In genomic region chr7:18770154-18770807, GRCh38 we compare ENCODE assay signal across 14 cellular contexts.
DNase-seq lines count a peak whose midpoint lies in the region; ATAC-seq, FAIRE-seq and TF ChIP-seq lines count a peak whose summit lies in the region.
"Had no signal": no experiment of that assay in that cellular context is flagged by ENCODE, and none has a peak within 500 bp of the region (broad histone marks: within the 10 kb centered on the region; RNA-seq: fewer than 3 reads in every experiment).

No MANE protein-coding gene starts in this region.

- TF ChIP-seq CTCF in HepG2 (CRISPR knock-in tag; IDR thresholded peaks at IDR 0.05) (no peak), right lobe of liver (IDR thresholded peaks at IDR 0.05) (no peak), astrocyte of the spinal cord (IDR thresholded peaks at IDR 0.05; ENCODE audit: low read depth, low read length) (no peak), hepatocyte (IDR thresholded peaks at IDR 0.05; ENCODE audit: poor library complexity) (no peak), pancreas (IDR thresholded peaks at IDR 0.05) (no peak)

- no peak for TF ChIP-seq POLR2A in HepG2 (IDR thresholded peaks at IDR 0.05; ENCODE audit: insufficient read depth in 1 of 2, low read depth in 2 of 2, low read length in 2 of 2)
- TF ChIP-seq POLR2A in right lobe of liver (IDR thresholded peaks at IDR 0.05) = no peak

- no peak for TF ChIP-seq EP300 in HepG2 (IDR thresholded peaks at IDR 0.05; ENCODE audit: low read depth in 2 of 2, low read length in 2 of 2)
- TF ChIP-seq EP300 in HepG2 (CRISPR knock-in tag; IDR thresholded peaks at IDR 0.05; ENCODE audit: borderline replicate concordance) = no peak

- H4K20me1 ChIP-seq in HepG2 (ENCODE audit: insufficient read depth, low read length) = no peaks in the 10 kb centered on the region
- no peaks in the 10 kb centered on the region for H4K20me1 ChIP-seq in hepatocyte (ENCODE audit: insufficient read depth, poor library complexity, severe bottlenecking)

- 2% methylated on average over 7 of the region's 7 CpGs for WGBS in HepG2 (ENCODE audit: low lambda C conversion rate)
- 27% methylated on average over 7 of the region's 7 CpGs for WGBS in right lobe of liver (ENCODE audit: insufficient coverage, low coverage, low lambda C conversion rate, missing lambda C conversion rate)
- WGBS in hepatocyte (ENCODE audit: low lambda C conversion rate, missing lambda C conversion rate) = 30% methylated on average over 7 of the region's 7 CpGs
- WGBS in pancreas, 2 donors = 54 to 58% methylated on average over 7 of the region's 7 CpGs

- H3K9ac ChIP-seq in HepG2 (ENCODE audit: insufficient read depth, low read depth, low read length) = no peak overlapping the region

- H3K9me3 ChIP-seq in HepG2 (ENCODE audit: low read length) (peaks cover 39% of the 10 kb centered on the region), right lobe of liver (no peaks in the 10 kb centered on the region), hepatocyte (ENCODE audit: low read depth) (no peaks in the 10 kb centered on the region), pancreas (no peaks in the 10 kb centered on the region)
- H3K9me3 ChIP-seq: A549, thyroid gland had no signal

- CTCF ChIA-PET in HepG2 (lab: Yijun Ruan, JAX; ENCODE audit: low intra/inter-chr PET ratio, low total read pairs) = no interaction called here

- H3K4me2 ChIP-seq in HepG2 (ENCODE audit: low read depth, low read length) (no peak overlapping the region), hepatocyte (no peak overlapping the region)
- H3K4me2 ChIP-seq: A549, PC-9 had no signal

- H3K27ac ChIP-seq in HepG2 (ENCODE audit: extremely low read length, insufficient read depth, low read length) (no peak overlapping the region), right lobe of liver (no peak overlapping the region), hepatocyte (peak overlapping the region; percentile 11), pancreas (no peak overlapping the region)
- H3K27ac ChIP-seq: A549, PC-9, thyroid gland had no signal

- no peak for TF ChIP-seq RAD21 in HepG2 (CRISPR knock-in tag; IDR thresholded peaks at IDR 0.05)

- DNase-seq in HepG2 (ENCODE audit: low spot score) = no peak
- no peak for DNase-seq in right lobe of liver
- DNase-seq in astrocyte of the spinal cord (ENCODE audit: low read depth, low spot score) = peak; percentile 92
- no peak for DNase-seq in hepatocyte (ENCODE audit: low spot score)
- no peak for DNase-seq in NCI-H1105 treated with DMSO at 0.1 percent for 48 hours (lab: John Stamatoyannopoulos, UW)
- no peak for DNase-seq in DMS79 treated with DMSO at 0.1 percent for 48 hours (lab: John Stamatoyannopoulos, UW)
- no peak for DNase-seq in pancreas
- DNase-seq: DND-41, KG1, NCI-H2171, PC-9, thyroid gland had no signal

- no peak for FAIRE-seq in HepG2 (lab: Jason Lieb, UNC)
- no peak for FAIRE-seq in pancreas (lab: Jason Lieb, UNC)
- FAIRE-seq: A549 had no signal

- no TSS peak for BruUV-seq in HepG2 (replicated peaks; lab: Mats Ljungman, UMichigan)

- no peak for ATAC-seq in HepG2
- no peak for ATAC-seq in right lobe of liver
- no peak for ATAC-seq in HG02588 (IDR thresholded peaks at IDR 0.05; ENCODE audit: unreplicated experiment)
- no peak for ATAC-seq in pancreas
- ATAC-seq: A549 had no signal

- H3K36me3 ChIP-seq in HepG2 (replicated peaks in 1 of 2; ENCODE audit: control insufficient read depth in 1 of 2, insufficient read depth in 2 of 2, low read length in 2 of 2) = no peaks in the 10 kb centered on the region
- H3K36me3 ChIP-seq in right lobe of liver = no peaks in the 10 kb centered on the region
- no peaks in the 10 kb centered on the region for H3K36me3 ChIP-seq in hepatocyte (replicated peaks; ENCODE audit: insufficient read depth, low read depth)
- no peaks in the 10 kb centered on the region for H3K36me3 ChIP-seq in pancreas
- H3K36me3 ChIP-seq: thyroid gland had no signal

- POLR2A ChIA-PET in HepG2 (lab: Yijun Ruan, JAX) = no interaction called here

- H3K9me2 ChIP-seq in hepatocyte (replicated peaks; ENCODE audit: insufficient read depth) = no peaks in the 10 kb centered on the region

- intact Hi-C loops in HepG2 (cut with micrococcal nuclease; ENCODE audit: unreplicated experiment) (no loop called here), right lobe of liver (cut with DNase I) (no loop called here), pancreas (cut with DNase I) (no loop called here)

- no peaks in the 10 kb centered on the region for H3K4me1 ChIP-seq in HepG2 (ENCODE audit: insufficient read depth, low read length)
- no peaks in the 10 kb centered on the region for H3K4me1 ChIP-seq in right lobe of liver
- H3K4me1 ChIP-seq in hepatocyte (ENCODE audit: insufficient read depth) = peaks cover 6% of the 10 kb centered on the region
- no peaks in the 10 kb centered on the region for H3K4me1 ChIP-seq in pancreas
- H3K4me1 ChIP-seq: A549, thyroid gland had no signal

- H3K79me2 ChIP-seq in HepG2 (ENCODE audit: insufficient read depth, low read length) = no peaks in the 10 kb centered on the region
- no peaks in the 10 kb centered on the region for H3K79me2 ChIP-seq in hepatocyte

- H2AFZ ChIP-seq in HepG2 (ENCODE audit: low read length) (no peak overlapping the region), hepatocyte (no peak overlapping the region)

- H3K27me3 ChIP-seq in HepG2 (ENCODE audit: control insufficient read depth in 1 of 2, insufficient read depth in 2 of 2, low read length in 2 of 2) = no peaks in the 10 kb centered on the region
- H3K27me3 ChIP-seq in right lobe of liver = no peaks in the 10 kb centered on the region
- H3K27me3 ChIP-seq in hepatocyte = no peaks in the 10 kb centered on the region
- H3K27me3 ChIP-seq in pancreas = no peaks in the 10 kb centered on the region
- H3K27me3 ChIP-seq: thyroid gland had no signal

- in situ Hi-C loops in HepG2 (cut with HindIII; ENCODE audit: extremely low pct_ligation_motif_present, low pct_unique_long_range_greater_than_20kb) = no loop called here
- in situ Hi-C loops in astrocyte of the spinal cord (cut with HindIII; ENCODE audit: low sequenced_read_pairs) = no loop called here

- H3K4me3 ChIP-seq in HepG2 (replicated peaks in 1 of 3; ENCODE audit: insufficient read depth in 1 of 3, low read depth in 2 of 3, low read length in 3 of 3) (no peak overlapping the region), right lobe of liver (no peak overlapping the region), astrocyte of the spinal cord (ENCODE audit: low read depth, low read length) (no peak overlapping the region), hepatocyte (no peak overlapping the region), pancreas (no peak overlapping the region)
- H3K4me3 ChIP-seq: A549, PC-9, thyroid gland had no signal

TF ChIP-seq in HepG2, 621 proteins besides CTCF, POLR2A, EP300 and RAD21:
- TF ChIP-seq RCOR2 (CRISPR knock-in tag; IDR thresholded peaks at IDR 0.05) = no peak
- TF ChIP-seq CREB1 (IDR thresholded peaks at IDR 0.05) = peak; percentile 48
- no peak for TF ChIP-seq CREB1 (CRISPR knock-in tag; IDR thresholded peaks at IDR 0.05)
